In genomic region chr5:131514316-131515275, GRCh38 we compare ENCODE assay signal across 8 cellular contexts.
DNase-seq lines count a peak whose midpoint lies in the region; ATAC-seq and TF ChIP-seq lines count a peak whose summit lies in the region.

No MANE protein-coding gene starts in this region.

- no peak for DNase-seq in BJ (ENCODE audit: low read depth)
- peak in 4 of 5 donors; percentile 9 to 60 (median 16) for DNase-seq in T-helper 1 cell
- DNase-seq in immature natural killer cell, result peak; percentile 62 to 65 (median 63)
- DNase-seq in effector CD8-positive, alpha-beta T cell (lab: John Stamatoyannopoulos, UW), result no peak
- no peak for DNase-seq in DMS153 treated with DMSO at 0.1 percent for 48 hours (lab: John Stamatoyannopoulos, UW; ENCODE audit: unreplicated experiment)
- DNase-seq in SIG-M5 (lab: John Stamatoyannopoulos, UW), result no peak
- no peak for DNase-seq in activated CD4-positive, CD25-positive, alpha-beta regulatory T cell (lab: John Stamatoyannopoulos, UW)

- peak overlapping the region; percentile 80 to 95 (median 88) for H3K4me3 Mint-ChIP-seq in immature natural killer cell

- peak; percentile 57 for ATAC-seq in GM21515 (IDR thresholded peaks at IDR 0.05; ENCODE audit: unreplicated experiment)

- no peaks in the 10 kb centered on the region for H3K36me3 ChIP-seq in BJ (ENCODE audit: control insufficient read depth, insufficient read depth, low read length)

- no peaks in the 10 kb centered on the region for H3K9me3 Mint-ChIP-seq in immature natural killer cell

- POLR2A ChIA-PET in BJ (lab: Charles Lee), result no interaction called here

- peak; percentile 2; the same call in 1 of the 2 replicates for TF ChIP-seq CTCF in BJ (IDR thresholded peaks at IDR 0.05; ENCODE audit: insufficient read depth, low read depth, low read length)

- CTCF ChIA-PET in BJ (lab: Yijun Ruan, JAX), result interaction anchor here (1.4 kb wide), 1 partner anchor 19 kb away, joined by 3 read pairs; no protein-coding TSS in a partner anchor

- peaks cover 6 to 22% (median 13%) of the 10 kb centered on the region in 3 donors for H3K36me3 Mint-ChIP-seq in immature natural killer cell

- H3K27me3 ChIP-seq in BJ (ENCODE audit: control insufficient read depth, insufficient read depth, low read length), result no peaks in the 10 kb centered on the region

- peak overlapping the region; percentile 93 to 100 (median 96) for H3K27ac Mint-ChIP-seq in immature natural killer cell

- H3K4me3 ChIP-seq in BJ (ENCODE audit: low read depth, low read length), result no peak overlapping the region

- H3K4me1 Mint-ChIP-seq in immature natural killer cell, result peaks cover 49 to 73% of the 10 kb centered on the region in 2 donors

- H3K27me3 Mint-ChIP-seq in immature natural killer cell (ENCODE audit: low read depth in 3 of 3), result peaks cover 0 to 2% (median 2%) of the 10 kb centered on the region in 3 donors

Comparison
In these comparisons a context has a peak if more than half of its experiments do, and no peak if none do; other contexts are left out.
1. DNase-seq: peak in T-helper 1 cell (4 of 5) and immature natural killer cell (3 of 3); none in BJ (single experiment), effector CD8-positive, alpha-beta T cell (single experiment), DMS153 treated with DMSO at 0.1 percent for 48 hours (single experiment), SIG-M5 (single experiment) and activated CD4-positive, CD25-positive, alpha-beta regulatory T cell (0 of 4).